In the genomic region with DNA sequence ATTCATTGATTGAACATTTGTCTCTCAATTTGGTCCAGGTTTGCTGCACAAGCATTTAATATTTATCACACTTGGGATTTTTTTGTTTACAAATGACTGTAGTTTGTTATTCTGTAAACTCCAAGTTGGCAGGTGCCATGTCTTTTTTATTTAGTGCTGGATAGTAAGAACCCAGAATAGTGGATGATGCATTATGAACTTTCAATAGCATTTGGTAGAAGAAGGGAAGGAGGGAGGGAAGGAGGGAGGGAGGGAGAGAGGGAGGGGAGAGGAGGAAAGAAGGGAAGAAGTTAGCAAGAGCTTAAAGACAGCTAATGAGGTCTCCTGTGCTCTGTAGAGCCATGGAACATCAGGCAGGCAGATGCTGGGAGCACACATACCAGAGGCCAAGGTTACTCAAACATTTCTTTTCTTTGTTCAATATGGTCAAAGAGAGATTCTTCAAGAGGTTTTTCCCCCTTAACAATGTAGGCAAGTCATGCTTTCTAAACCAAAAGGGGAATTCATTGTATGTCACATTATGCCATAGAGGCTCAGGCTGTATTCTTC, we compare ENCODE assay signal across 1 cellular context.
TF ChIP-seq lines count a peak whose summit lies in the region.

No MANE protein-coding gene starts in this region.

TF ChIP-seq in GM12878, 131 proteins besides CTCF, POLR2A, EP300 and RAD21 (continued from another document):
- TF ChIP-seq, protein P1, sequence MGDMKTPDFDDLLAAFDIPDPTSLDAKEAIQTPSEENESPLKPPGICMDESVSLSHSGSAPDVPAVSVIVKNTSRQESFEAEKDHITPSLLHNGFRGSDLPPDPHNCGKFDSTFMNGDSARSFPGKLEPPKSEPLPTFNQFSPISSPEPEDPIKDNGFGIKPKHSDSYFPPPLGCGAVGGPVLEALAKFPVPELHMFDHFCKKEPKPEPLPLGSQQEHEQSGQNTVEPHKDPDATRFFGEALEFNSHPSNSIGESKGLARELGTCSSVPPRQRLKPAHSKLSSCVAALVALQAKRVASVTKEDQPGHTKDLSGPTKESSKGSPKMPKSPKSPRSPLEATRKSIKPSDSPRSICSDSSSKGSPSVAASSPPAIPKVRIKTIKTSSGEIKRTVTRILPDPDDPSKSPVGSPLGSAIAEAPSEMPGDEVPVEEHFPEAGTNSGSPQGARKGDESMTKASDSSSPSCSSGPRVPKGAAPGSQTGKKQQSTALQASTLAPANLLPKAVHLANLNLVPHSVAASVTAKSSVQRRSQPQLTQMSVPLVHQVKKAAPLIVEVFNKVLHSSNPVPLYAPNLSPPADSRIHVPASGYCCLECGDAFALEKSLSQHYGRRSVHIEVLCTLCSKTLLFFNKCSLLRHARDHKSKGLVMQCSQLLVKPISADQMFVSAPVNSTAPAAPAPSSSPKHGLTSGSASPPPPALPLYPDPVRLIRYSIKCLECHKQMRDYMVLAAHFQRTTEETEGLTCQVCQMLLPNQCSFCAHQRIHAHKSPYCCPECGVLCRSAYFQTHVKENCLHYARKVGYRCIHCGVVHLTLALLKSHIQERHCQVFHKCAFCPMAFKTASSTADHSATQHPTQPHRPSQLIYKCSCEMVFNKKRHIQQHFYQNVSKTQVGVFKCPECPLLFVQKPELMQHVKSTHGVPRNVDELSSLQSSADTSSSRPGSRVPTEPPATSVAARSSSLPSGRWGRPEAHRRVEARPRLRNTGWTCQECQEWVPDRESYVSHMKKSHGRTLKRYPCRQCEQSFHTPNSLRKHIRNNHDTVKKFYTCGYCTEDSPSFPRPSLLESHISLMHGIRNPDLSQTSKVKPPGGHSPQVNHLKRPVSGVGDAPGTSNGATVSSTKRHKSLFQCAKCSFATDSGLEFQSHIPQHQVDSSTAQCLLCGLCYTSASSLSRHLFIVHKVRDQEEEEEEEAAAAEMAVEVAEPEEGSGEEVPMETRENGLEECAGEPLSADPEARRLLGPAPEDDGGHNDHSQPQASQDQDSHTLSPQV (IDR thresholded peaks at IDR 0.05) = no peak
- TF ChIP-seq ASH2L (IDR thresholded peaks at IDR 0.05; ENCODE audit: borderline replicate concordance, low read depth) = no peak
- TF ChIP-seq, protein P2, sequence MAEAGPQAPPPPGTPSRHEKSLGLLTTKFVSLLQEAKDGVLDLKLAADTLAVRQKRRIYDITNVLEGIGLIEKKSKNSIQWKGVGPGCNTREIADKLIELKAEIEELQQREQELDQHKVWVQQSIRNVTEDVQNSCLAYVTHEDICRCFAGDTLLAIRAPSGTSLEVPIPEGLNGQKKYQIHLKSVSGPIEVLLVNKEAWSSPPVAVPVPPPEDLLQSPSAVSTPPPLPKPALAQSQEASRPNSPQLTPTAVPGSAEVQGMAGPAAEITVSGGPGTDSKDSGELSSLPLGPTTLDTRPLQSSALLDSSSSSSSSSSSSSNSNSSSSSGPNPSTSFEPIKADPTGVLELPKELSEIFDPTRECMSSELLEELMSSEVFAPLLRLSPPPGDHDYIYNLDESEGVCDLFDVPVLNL (IDR thresholded peaks at IDR 0.05; ENCODE audit: low read depth, low read length) = no peak
- no peak for TF ChIP-seq EZH2 (IDR thresholded peaks at IDR 0.05; ENCODE audit: borderline replicate concordance, control insufficient read depth, low read depth, low read length)
- TF ChIP-seq, protein P3, sequence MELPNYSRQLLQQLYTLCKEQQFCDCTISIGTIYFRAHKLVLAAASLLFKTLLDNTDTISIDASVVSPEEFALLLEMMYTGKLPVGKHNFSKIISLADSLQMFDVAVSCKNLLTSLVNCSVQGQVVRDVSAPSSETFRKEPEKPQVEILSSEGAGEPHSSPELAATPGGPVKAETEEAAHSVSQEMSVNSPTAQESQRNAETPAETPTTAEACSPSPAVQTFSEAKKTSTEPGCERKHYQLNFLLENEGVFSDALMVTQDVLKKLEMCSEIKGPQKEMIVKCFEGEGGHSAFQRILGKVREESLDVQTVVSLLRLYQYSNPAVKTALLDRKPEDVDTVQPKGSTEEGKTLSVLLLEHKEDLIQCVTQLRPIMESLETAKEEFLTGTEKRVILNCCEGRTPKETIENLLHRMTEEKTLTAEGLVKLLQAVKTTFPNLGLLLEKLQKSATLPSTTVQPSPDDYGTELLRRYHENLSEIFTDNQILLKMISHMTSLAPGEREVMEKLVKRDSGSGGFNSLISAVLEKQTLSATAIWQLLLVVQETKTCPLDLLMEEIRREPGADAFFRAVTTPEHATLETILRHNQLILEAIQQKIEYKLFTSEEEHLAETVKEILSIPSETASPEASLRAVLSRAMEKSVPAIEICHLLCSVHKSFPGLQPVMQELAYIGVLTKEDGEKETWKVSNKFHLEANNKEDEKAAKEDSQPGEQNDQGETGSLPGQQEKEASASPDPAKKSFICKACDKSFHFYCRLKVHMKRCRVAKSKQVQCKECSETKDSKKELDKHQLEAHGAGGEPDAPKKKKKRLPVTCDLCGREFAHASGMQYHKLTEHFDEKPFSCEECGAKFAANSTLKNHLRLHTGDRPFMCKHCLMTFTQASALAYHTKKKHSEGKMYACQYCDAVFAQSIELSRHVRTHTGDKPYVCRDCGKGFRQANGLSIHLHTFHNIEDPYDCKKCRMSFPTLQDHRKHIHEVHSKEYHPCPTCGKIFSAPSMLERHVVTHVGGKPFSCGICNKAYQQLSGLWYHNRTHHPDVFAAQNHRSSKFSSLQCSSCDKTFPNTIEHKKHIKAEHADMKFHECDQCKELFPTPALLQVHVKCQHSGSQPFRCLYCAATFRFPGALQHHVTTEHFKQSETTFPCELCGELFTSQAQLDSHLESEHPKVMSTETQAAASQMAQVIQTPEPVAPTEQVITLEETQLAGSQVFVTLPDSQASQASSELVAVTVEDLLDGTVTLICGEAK (IDR thresholded peaks at IDR 0.05; ENCODE audit: borderline replicate concordance) = no peak
